ENCODE assay signal across 8 cellular contexts in genomic region chr16:90047714-90048346, GRCh38. TPM values are rescaled to one million over a fixed set of nuclear protein-coding genes. Genes with fewer than 3 reads are reported as not detected.
A peak's percentile ranks its signal among the peaks of the same experiment; 100 is the strongest.
DNase-seq lines count a peak whose midpoint lies in the region; ATAC-seq and TF ChIP-seq lines count a peak whose summit lies in the region.

No MANE protein-coding gene starts in this region.

- H3K4me1 Mint-ChIP-seq in memory B cell: peaks cover 2% of the 10 kb centered on the region

- H3K4me1 ChIP-seq in vagina: peaks cover 15% of the 10 kb centered on the region

- peak overlapping the region; percentile 73 for H3K27ac ChIP-seq in vagina

- no peak overlapping the region for H3K4me3 Mint-ChIP-seq in memory B cell

- peak; percentile 25 for ATAC-seq in Right ventricle myocardium superior (ENCODE audit: poor library complexity)
- ATAC-seq in Right ventricle myocardium inferior: no peak
- peak; percentile 21 for ATAC-seq in memory B cell (ENCODE audit: low read depth)
- no peak for ATAC-seq in GM21528 (IDR thresholded peaks at IDR 0.05; ENCODE audit: low FRiP score, unreplicated experiment)

- peaks cover 19% of the 10 kb centered on the region for H3K27me3 Mint-ChIP-seq in memory B cell

- no peak overlapping the region for H3K27ac Mint-ChIP-seq in memory B cell

- TF ChIP-seq CTCF in vagina (IDR thresholded peaks at IDR 0.05): no peak

- DNase-seq in Right ventricle myocardium superior (no peak), Right ventricle myocardium inferior (ENCODE audit: missing footprints) (no peak), memory B cell (ENCODE audit: low spot score in 2 of 2) (no peak), vagina (ENCODE audit: extremely low spot score in 2 of 2) (no peak), NCI-H524 treated with DMSO at 0.1 percent for 48 hours (lab: John Stamatoyannopoulos, UW) (no peak)
- peak; percentile 6 for DNase-seq in effector CD8-positive, alpha-beta T cell (lab: John Stamatoyannopoulos, UW)
- no peak for DNase-seq in activated CD8-positive, alpha-beta memory T cell treated with anti-CD3 and anti-CD28 coated beads for 24 hours

- H3K27me3 ChIP-seq in vagina: no peaks in the 10 kb centered on the region

- H3K36me3 ChIP-seq in vagina: peaks cover 0 to 2% of the 10 kb centered on the region in 2 donors

- no peaks in the 10 kb centered on the region for H3K9me3 Mint-ChIP-seq in memory B cell

- no peaks in the 10 kb centered on the region for H3K9me3 ChIP-seq in vagina

- no peaks in the 10 kb centered on the region for H3K36me3 Mint-ChIP-seq in memory B cell

- intact Hi-C loops in Right ventricle myocardium superior (cut with DNase I) (no loop called here), Right ventricle myocardium inferior (cut with DNase I) (no loop called here), vagina (cut with DNase I) (no loop called here)

- no peak for TF ChIP-seq POLR2A in vagina (IDR thresholded peaks at IDR 0.05)

- H3K4me3 ChIP-seq in vagina: peak overlapping the region; percentile 50 to 52

RNA-seq across cellular contexts. Expression of gene DBNDD1, which starts 28.6 kb away (rescaled TPM):
- 6.3 TPM for total RNA-seq in Right ventricle myocardium superior
- 6.7 TPM for total RNA-seq in Right ventricle myocardium inferior
- total RNA-seq in vagina: 8.1 TPM

RNA-seq across cellular contexts. Expression of gene PRDM7, which starts 29.3 kb away (rescaled TPM):
- total RNA-seq in Right ventricle myocardium superior (not detected), Right ventricle myocardium inferior (not detected), vagina (not detected)

Comparison
In these comparisons a context has a peak if more than half of its experiments do, and no peak if none do; other contexts are left out.
1. ATAC-seq: peak in Right ventricle myocardium superior (single experiment) and memory B cell (single experiment); none in Right ventricle myocardium inferior (single experiment) and GM21528 (single experiment).